1 cellular context compared by ENCODE assay signal in genomic region chr2:62344472-62344871, GRCh38.
TF ChIP-seq lines count a peak whose summit lies in the region.

No MANE protein-coding gene starts in this region.

TF ChIP-seq in GM12878, 131 proteins besides CTCF, POLR2A, EP300 and RAD21 (continued from another document and continues in another):
- no peak for TF ChIP-seq HCFC1 (IDR thresholded peaks at IDR 0.05; ENCODE audit: low read length)
- no peak for TF ChIP-seq IRF5 (IDR thresholded peaks at IDR 0.05; ENCODE audit: borderline replicate concordance)
- peak; percentile 37; the same call in 1 of the 2 replicates for TF ChIP-seq PKNOX1 (IDR thresholded peaks at IDR 0.05)
- TF ChIP-seq ZNF592 (IDR thresholded peaks at IDR 0.05): no peak
- peak; percentile 70 for TF ChIP-seq IRF4 (IDR thresholded peaks at IDR 0.05; ENCODE audit: low read depth, low read length)
- peak; percentile 85 for TF ChIP-seq MTA2 (IDR thresholded peaks at IDR 0.05; ENCODE audit: low read depth)
- no peak for TF ChIP-seq RFX5 (IDR thresholded peaks at IDR 0.05; ENCODE audit: low read depth, low read length)
- no peak for TF ChIP-seq CHD4 (IDR thresholded peaks at IDR 0.05)
- TF ChIP-seq MYC (IDR thresholded peaks at IDR 0.05; ENCODE audit: insufficient read depth, insufficient read length, insufficient replicate concordance, low read length, severe bottlenecking): no peak
- no peak for TF ChIP-seq CUX1 (IDR thresholded peaks at IDR 0.05; ENCODE audit: insufficient replicate concordance, low read depth, low read length)
- no peak for TF ChIP-seq TAF1 (IDR thresholded peaks at IDR 0.05; ENCODE audit: borderline replicate concordance, low read depth, low read length)
- no peak for TF ChIP-seq JUND (IDR thresholded peaks at IDR 0.05; ENCODE audit: low read depth, low read length)
- no peak for TF ChIP-seq USF1 (IDR thresholded peaks at IDR 0.05; ENCODE audit: borderline replicate concordance, extremely low read length, insufficient read depth, low read depth, low read length)
- no peak for TF ChIP-seq YBX1 (IDR thresholded peaks at IDR 0.05)
- TF ChIP-seq USF2 (IDR thresholded peaks at IDR 0.05; ENCODE audit: borderline replicate concordance, low read depth, low read length): no peak
- TF ChIP-seq MXI1 (IDR thresholded peaks at IDR 0.05; ENCODE audit: low read depth, low read length): no peak
- no peak for TF ChIP-seq ATF3 (IDR thresholded peaks at IDR 0.05; ENCODE audit: borderline replicate concordance, extremely low read depth, low read depth, low read length)
- TF ChIP-seq SKIL (IDR thresholded peaks at IDR 0.05; ENCODE audit: low read depth, poor library complexity, severe bottlenecking): peak; percentile 64
- peak; percentile 21 for TF ChIP-seq MEF2B (IDR thresholded peaks at IDR 0.05; ENCODE audit: partially characterized antibody, poor library complexity, severe bottlenecking)
- TF ChIP-seq RAD51 (IDR thresholded peaks at IDR 0.05): no peak; the same call in 1 of the 2 replicates
- TF ChIP-seq NR2F1 (conservative IDR thresholded peaks at IDR 0.05): peak; percentile 24; the same call in 1 of the 2 replicates
- peak; percentile 92 for TF ChIP-seq RUNX3 (IDR thresholded peaks at IDR 0.05; ENCODE audit: low read length)
- TF ChIP-seq PAX5 (IDR thresholded peaks at IDR 0.05; ENCODE audit: borderline replicate concordance, low read depth, low read length): peak; percentile 83
- no peak for TF ChIP-seq STAT3 (IDR thresholded peaks at IDR 0.05; ENCODE audit: low read depth, low read length)
- peak; percentile 75 for TF ChIP-seq TCF3 (IDR thresholded peaks at IDR 0.05; ENCODE audit: borderline replicate concordance, insufficient read depth, low read depth, low read length)
- peak; percentile 81 for TF ChIP-seq ATF7 (IDR thresholded peaks at IDR 0.05; ENCODE audit: low read depth)
- no peak for TF ChIP-seq E2F8 (IDR thresholded peaks at IDR 0.05; ENCODE audit: low read depth, partially characterized antibody)
- peak; percentile 81 for TF ChIP-seq EED (IDR thresholded peaks at IDR 0.05; ENCODE audit: low read depth)
- peak; percentile 47; the same call in 1 of the 2 replicates for TF ChIP-seq RELB (IDR thresholded peaks at IDR 0.05; ENCODE audit: low read depth)
- peak; percentile 69 for TF ChIP-seq IKZF1 (conservative IDR thresholded peaks at IDR 0.05)
- no peak for TF ChIP-seq HDAC6 (IDR thresholded peaks at IDR 0.05; ENCODE audit: unreplicated experiment)
- no peak for TF ChIP-seq SUZ12 (IDR thresholded peaks at IDR 0.05; ENCODE audit: unreplicated experiment)
